Comparison of ENCODE assay signal across 37 cellular contexts in the genomic region with DNA sequence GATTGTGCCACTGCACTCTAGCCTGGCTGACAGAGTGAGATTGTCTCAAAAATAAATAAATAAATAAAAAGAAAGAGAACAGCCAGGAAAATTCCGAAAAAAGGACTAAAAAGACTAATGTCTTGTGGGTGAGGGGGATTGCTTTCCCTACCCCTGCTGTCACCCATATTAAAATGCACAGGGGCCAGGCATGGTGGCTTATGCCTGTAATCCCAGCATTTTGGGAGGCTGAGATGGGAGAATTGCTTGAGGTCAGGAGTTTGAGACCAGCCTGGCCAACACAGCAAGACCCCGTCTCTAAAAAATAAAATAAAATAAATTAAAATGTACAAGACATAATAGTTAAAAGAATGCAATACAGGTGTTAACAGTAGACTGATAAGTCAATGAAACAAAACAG. TPM values are rescaled to one million over a fixed set of nuclear protein-coding genes. Genes with fewer than 3 reads are reported as not detected.
"Had no signal": no experiment of that assay in that cellular context is flagged by ENCODE, and none has a peak within 500 bp of the region (broad histone marks: within the 10 kb centered on the region; RNA-seq: fewer than 3 reads in every experiment).

No MANE protein-coding gene starts in this region.

- H3K4me3 ChIP-seq: MG63 had no signal

- H3K9me3 ChIP-seq: MG63 had no signal

- DNase-seq: Karpas-422, Kasumi-1, MG63, MM.1S, MV-4-11, NCI-H1048, NCI-H1092, NCI-H1092 treated with DMSO at 0.1 percent for 48 hours, NCI-H1105, NCI-H1105 treated with DMSO at 0.1 percent for 48 hours, NCI-H1417, NCI-H1417 treated with DMSO at 0.1 percent for 48 hours, NCI-H1436, NCI-H1436 treated with DMSO at 0.1 percent for 48 hours, NCI-H146, NCI-H1694, NCI-H1694 treated with DMSO at 0.1 percent for 48 hours, NCI-H187, NCI-H187 treated with DMSO at 0.1 percent for 48 hours, NCI-H1930, NCI-H2029, NCI-H2029 treated with DMSO at 0.1 percent for 48 hours, NCI-H2081, NCI-H2081 treated with DMSO at 0.1 percent for 48 hours, NCI-H2107, NCI-H2171, NCI-H2171 treated with DMSO at 0.1 percent for 48 hours, NCI-H2227 treated with DMSO at 0.1 percent for 48 hours, NCI-H226, NCI-H345, NCI-H446, NCI-H446 treated with DMSO at 0.1 percent for 48 hours, NCI-H510A, NCI-H510A treated with DMSO at 0.1 percent for 48 hours, NCI-H524 had no signal

- H3K36me3 ChIP-seq: MG63 had no signal

- H3K27me3 ChIP-seq: MG63 had no signal

RNA-seq across cellular contexts. Expression of a gene that starts 14.3 kb away (rescaled TPM):
- total RNA-seq: M059J, NCI-H460 had no signal
